In the genomic region with DNA sequence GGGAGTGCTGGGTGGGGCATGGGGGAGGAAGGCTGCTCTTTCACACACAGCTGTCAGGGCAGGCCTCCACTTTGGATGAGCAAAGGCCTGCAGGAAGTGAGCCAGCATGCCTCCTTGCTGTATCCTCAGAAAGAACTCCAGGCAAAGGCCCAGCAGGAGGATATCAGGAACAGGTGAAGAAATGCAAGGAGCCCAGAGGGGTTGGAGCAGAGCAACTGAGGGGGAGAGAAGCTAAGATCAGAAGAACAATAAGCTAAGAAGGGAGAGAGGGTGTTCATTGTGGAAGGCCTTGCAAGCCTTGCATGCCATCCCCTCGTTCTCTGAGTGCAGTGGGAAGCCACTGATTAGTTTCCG, we compare ENCODE assay signal across 11 cellular contexts.
DNase-seq lines count a peak whose midpoint lies in the region; ATAC-seq and TF ChIP-seq lines count a peak whose summit lies in the region.
"Had no signal": no experiment of that assay in that cellular context is flagged by ENCODE, and none has a peak within 500 bp of the region (broad histone marks: within the 10 kb centered on the region; RNA-seq: fewer than 3 reads in every experiment).

No MANE protein-coding gene starts in this region.

- DNase-seq in NCI-H146 (lab: John Stamatoyannopoulos, UW) (peak; percentile 41), NCI-H146 treated with DMSO at 0.1 percent for 48 hours (lab: John Stamatoyannopoulos, UW; ENCODE audit: unreplicated experiment) (no peak), RWPE2 (ENCODE audit: low spot score) (no peak), right cardiac atrium (peak in 1 of 3 donors; percentile 52), smooth muscle cell (lab: John Stamatoyannopoulos, UW; ENCODE audit: unreplicated experiment) (no peak), GM13976 (ENCODE audit: low spot score) (no peak), GM20000 (ENCODE audit: low spot score) (no peak), T-helper 9 cell (no peak)
- DNase-seq: activated T-cell treated with anti-CD3 and anti-CD28 coated beads, Interleukin-2, amount 50 U/mL, for 24 hours; effector memory CD4-positive, alpha-beta T cell; KBM-7 had no signal

- H3K27me3 ChIP-seq in RWPE2 (ENCODE audit: insufficient read depth, poor library complexity, severe bottlenecking) = no peaks in the 10 kb centered on the region
- H3K27me3 ChIP-seq in right cardiac atrium (ENCODE audit: control insufficient read depth, insufficient read depth) = no peaks in the 10 kb centered on the region
- H3K27me3 ChIP-seq in smooth muscle cell (ENCODE audit: low read depth) = no peaks in the 10 kb centered on the region

- H3K9me3 ChIP-seq in RWPE2 (ENCODE audit: severe bottlenecking) (no peaks in the 10 kb centered on the region), right cardiac atrium (ENCODE audit: control insufficient read depth, low read length) (no peaks in the 10 kb centered on the region), smooth muscle cell (replicated peaks; ENCODE audit: low read depth) (no peaks in the 10 kb centered on the region)

- H3K9ac ChIP-seq in smooth muscle cell (ENCODE audit: low read depth) = no peak overlapping the region

- H3K36me3 ChIP-seq in RWPE2 (ENCODE audit: low read depth) = no peaks in the 10 kb centered on the region
- no peaks in the 10 kb centered on the region for H3K36me3 ChIP-seq in smooth muscle cell (ENCODE audit: low read depth)

- in situ Hi-C loops in GM13976 (cut with MboI; ENCODE audit: low sequenced_read_pairs, unreplicated experiment) = no loop called here

- peak; percentile 73 for ATAC-seq in RWPE2 (ENCODE audit: low read depth)
- peak; percentile 40 for ATAC-seq in right cardiac atrium

- H3K4me2 ChIP-seq in smooth muscle cell = peak overlapping the region; percentile 46

- intact Hi-C loops in right cardiac atrium (cut with DNase I) = no loop called here

- TF ChIP-seq CTCF in RWPE2 (IDR thresholded peaks at IDR 0.05; ENCODE audit: poor library complexity, severe bottlenecking) (no peak), smooth muscle cell (IDR thresholded peaks at IDR 0.05; ENCODE audit: borderline replicate concordance, insufficient read depth, poor library complexity, severe bottlenecking) (no peak), GM13976 (IDR thresholded peaks at IDR 0.05; ENCODE audit: borderline replicate concordance, control extremely low read depth, extremely low read depth, insufficient read depth, missing control alignments) (no peak), GM20000 (IDR thresholded peaks at IDR 0.05; ENCODE audit: extremely low read depth, missing control alignments) (no peak)

- no peak overlapping the region for H2AFZ ChIP-seq in smooth muscle cell (ENCODE audit: low read depth)

- 55% methylated on average over 2 of the region's 2 CpGs for WGBS in right cardiac atrium
- WGBS in smooth muscle cell (ENCODE audit: low lambda C conversion rate) = 22% methylated on average over 2 of the region's 2 CpGs

- H3K79me2 ChIP-seq in smooth muscle cell (ENCODE audit: low read depth) = no peaks in the 10 kb centered on the region

- peak overlapping the region; percentile 5 for H3K27ac ChIP-seq in RWPE2 (ENCODE audit: poor library complexity, severe bottlenecking)
- H3K27ac ChIP-seq in right cardiac atrium (ENCODE audit: low read length) = peak overlapping the region; percentile 18
- no peak overlapping the region for H3K27ac ChIP-seq in smooth muscle cell (ENCODE audit: low read depth)

- no peak overlapping the region for H3K4me3 ChIP-seq in RWPE2 (ENCODE audit: severe bottlenecking)
- no peak overlapping the region for H3K4me3 ChIP-seq in right cardiac atrium (ENCODE audit: low read length)
- H3K4me3 ChIP-seq in smooth muscle cell = no peak overlapping the region

- H3K4me1 ChIP-seq in RWPE2 (ENCODE audit: insufficient read depth, poor library complexity, severe bottlenecking) (peaks cover 25% of the 10 kb centered on the region), right cardiac atrium (ENCODE audit: control insufficient read depth, insufficient read depth, low read length) (peaks cover 12% of the 10 kb centered on the region), smooth muscle cell (ENCODE audit: low read depth) (peaks cover 16% of the 10 kb centered on the region)

- peaks cover 27% of the 10 kb centered on the region for H4K20me1 ChIP-seq in smooth muscle cell (ENCODE audit: low read depth)

- no peaks in the 10 kb centered on the region for H3F3A ChIP-seq in smooth muscle cell (ENCODE audit: low read depth)
